Comparison of ENCODE assay signal across 9 cellular contexts in the genomic region with DNA sequence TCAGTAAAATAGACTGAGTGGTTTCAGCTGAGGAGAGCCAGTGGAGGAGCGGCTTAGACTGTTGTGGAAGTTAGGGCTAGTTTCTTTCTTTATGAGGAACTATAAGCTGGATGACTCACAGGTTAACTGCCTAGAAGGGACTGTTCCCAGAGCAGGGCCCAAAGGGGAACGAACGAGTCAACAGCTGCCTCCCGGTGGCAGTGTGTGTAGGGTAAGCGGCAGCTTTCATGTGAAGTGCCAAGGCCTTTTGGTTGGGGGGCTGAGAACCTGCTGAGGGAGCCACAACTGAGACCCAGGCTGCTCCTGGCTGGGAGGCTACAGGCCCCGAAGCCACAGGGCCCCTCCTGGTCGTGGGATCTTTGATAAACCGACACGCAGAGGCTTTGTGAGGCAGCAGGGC. TPM values are rescaled to one million over a fixed set of nuclear protein-coding genes. Genes with fewer than 3 reads are reported as not detected.
DNase-seq lines count a peak whose midpoint lies in the region; ATAC-seq and TF ChIP-seq lines count a peak whose summit lies in the region.
"Had no signal": no experiment of that assay in that cellular context is flagged by ENCODE, and none has a peak within 500 bp of the region (broad histone marks: within the 10 kb centered on the region; RNA-seq: fewer than 3 reads in every experiment).

No MANE protein-coding gene starts in this region.

- DNase-seq in Right ventricle myocardium superior (peak; percentile 66), right atrium auricular region (ENCODE audit: low spot score) (no peak), medulla oblongata (ENCODE audit: extremely low spot score) (peak; percentile 41), suprapubic skin (ENCODE audit: low spot score in 2 of 2) (no peak), NCI-H774 (lab: John Stamatoyannopoulos, UW) (no peak), BE2C (no peak), AG20443 (ENCODE audit: low spot score) (no peak)

- peak overlapping the region; percentile 88 for H3K27ac Mint-ChIP-seq in activated naive CD8-positive, alpha-beta T cell

- no peaks in the 10 kb centered on the region for H3K27me3 Mint-ChIP-seq in activated naive CD8-positive, alpha-beta T cell

- no peaks in the 10 kb centered on the region for H3K9me3 Mint-ChIP-seq in activated naive CD8-positive, alpha-beta T cell (ENCODE audit: low read depth)

- H3K4me3 ChIP-seq in right atrium auricular region (no peak overlapping the region), suprapubic skin (no peak overlapping the region), BE2C (ENCODE audit: low read depth, low read length) (no peak overlapping the region)
- H3K4me3 ChIP-seq: SJSA1 had no signal

- WGBS in suprapubic skin, result 71% methylated on average over 9 of the region's 9 CpGs

- H3K27me3 ChIP-seq in right atrium auricular region, result no peaks in the 10 kb centered on the region
- H3K27me3 ChIP-seq in suprapubic skin, result no peaks in the 10 kb centered on the region
- no peaks in the 10 kb centered on the region for H3K27me3 ChIP-seq in BE2C
- H3K27me3 ChIP-seq: SJSA1 had no signal

- H3K4me1 Mint-ChIP-seq in activated naive CD8-positive, alpha-beta T cell (ENCODE audit: low read depth), result peaks cover 35% of the 10 kb centered on the region

- peaks cover 10% of the 10 kb centered on the region for H3K36me3 Mint-ChIP-seq in activated naive CD8-positive, alpha-beta T cell

- H3K27ac ChIP-seq in right atrium auricular region (no peak overlapping the region), suprapubic skin (no peak overlapping the region)
- H3K27ac ChIP-seq: SJSA1 had no signal

- H3K4me1 ChIP-seq in right atrium auricular region (peaks cover 0 to 42% of the 10 kb centered on the region in 2 donors), suprapubic skin (peaks cover 44% of the 10 kb centered on the region), BE2C (no peaks in the 10 kb centered on the region)

- H3K9me3 ChIP-seq in right atrium auricular region (no peaks in the 10 kb centered on the region), suprapubic skin (no peaks in the 10 kb centered on the region), BE2C (no peaks in the 10 kb centered on the region)
- H3K9me3 ChIP-seq: SJSA1 had no signal

- peaks cover 100% of the 10 kb centered on the region for H3K36me3 ChIP-seq in right atrium auricular region
- peaks cover 95% of the 10 kb centered on the region for H3K36me3 ChIP-seq in suprapubic skin
- H3K36me3 ChIP-seq in BE2C, result peaks cover 86% of the 10 kb centered on the region

- intact Hi-C loops in Right ventricle myocardium superior (cut with DNase I), result no loop called here

- no peak for TF ChIP-seq POLR2A in suprapubic skin (IDR thresholded peaks at IDR 0.05)

- H3K4me3 Mint-ChIP-seq in activated naive CD8-positive, alpha-beta T cell, result peak overlapping the region; percentile 32

- peak; percentile 28 for ATAC-seq in Right ventricle myocardium superior (ENCODE audit: poor library complexity)

- no peak for TF ChIP-seq CTCF in right atrium auricular region (IDR thresholded peaks at IDR 0.05)
- TF ChIP-seq CTCF in suprapubic skin (IDR thresholded peaks at IDR 0.05), result no peak
- no peak for TF ChIP-seq CTCF in BE2C (IDR thresholded peaks at IDR 0.05; ENCODE audit: low read depth, low read length)

- TF ChIP-seq EP300 in suprapubic skin (IDR thresholded peaks at IDR 0.05), result no peak

RNA-seq across cellular contexts. Expression of a gene that starts 7.0 kb away (rescaled TPM):
- 437 TPM for total RNA-seq in Right ventricle myocardium superior
- 100 to 1,000 TPM; 379 to 436 TPM for total RNA-seq in right atrium auricular region
- 100 to 1,000 TPM; 183 to 282 (median 265) TPM for total RNA-seq in suprapubic skin
- polyA plus RNA-seq in BE2C (2012; ENCODE audit: insufficient read depth, insufficient read length, low read depth), result 269 TPM

RNA-seq across cellular contexts. Expression of a gene that starts 21.0 kb away (rescaled TPM):
- total RNA-seq in Right ventricle myocardium superior (93.3 TPM), right atrium auricular region (10 to 100 TPM; 71.7 to 77.1 TPM), suprapubic skin (100 to 1,000 TPM in 2 of 4 donors, 10 to 100 TPM in 2; 74.5 to 142 (median 97.4) TPM)
- 246 TPM for polyA plus RNA-seq in BE2C (2012; ENCODE audit: insufficient read depth, insufficient read length, low read depth)

RNA-seq across cellular contexts. Expression of a gene that starts 30.9 kb away (rescaled TPM):
- total RNA-seq in Right ventricle myocardium superior (12.1 TPM), right atrium auricular region (10 to 100 TPM; 12.5 to 20.3 TPM), suprapubic skin (100 to 1,000 TPM in 1 of 4 donors, 10 to 100 TPM in 3; 11.6 to 102 (median 22.6) TPM)
- polyA plus RNA-seq in BE2C (2012; ENCODE audit: insufficient read depth, insufficient read length, low read depth), result 58.0 TPM

RNA-seq across cellular contexts. Expression of a gene that starts 33.9 kb away (rescaled TPM):
- total RNA-seq in Right ventricle myocardium superior, result 7.6 TPM
- total RNA-seq in right atrium auricular region, result 10 to 100 TPM in 1 of 2 donors, 1 to 10 TPM in 1; 9.0 to 11.1 TPM
- 1 to 10 TPM; 3.5 to 7.9 (median 4.5) TPM for total RNA-seq in suprapubic skin
- not detected for polyA plus RNA-seq in BE2C (2012; ENCODE audit: insufficient read depth, insufficient read length, low read depth)

Comparison
In these comparisons a context has a peak if more than half of its experiments do, and no peak if none do; other contexts are left out.
1. DNase-seq: peak in Right ventricle myocardium superior (single experiment) and medulla oblongata (single experiment); none in right atrium auricular region (single experiment), suprapubic skin (0 of 2), NCI-H774 (single experiment), BE2C (single experiment) and AG20443 (single experiment).